Comparison of ENCODE assay signal across 1 cellular context in the genomic region with DNA sequence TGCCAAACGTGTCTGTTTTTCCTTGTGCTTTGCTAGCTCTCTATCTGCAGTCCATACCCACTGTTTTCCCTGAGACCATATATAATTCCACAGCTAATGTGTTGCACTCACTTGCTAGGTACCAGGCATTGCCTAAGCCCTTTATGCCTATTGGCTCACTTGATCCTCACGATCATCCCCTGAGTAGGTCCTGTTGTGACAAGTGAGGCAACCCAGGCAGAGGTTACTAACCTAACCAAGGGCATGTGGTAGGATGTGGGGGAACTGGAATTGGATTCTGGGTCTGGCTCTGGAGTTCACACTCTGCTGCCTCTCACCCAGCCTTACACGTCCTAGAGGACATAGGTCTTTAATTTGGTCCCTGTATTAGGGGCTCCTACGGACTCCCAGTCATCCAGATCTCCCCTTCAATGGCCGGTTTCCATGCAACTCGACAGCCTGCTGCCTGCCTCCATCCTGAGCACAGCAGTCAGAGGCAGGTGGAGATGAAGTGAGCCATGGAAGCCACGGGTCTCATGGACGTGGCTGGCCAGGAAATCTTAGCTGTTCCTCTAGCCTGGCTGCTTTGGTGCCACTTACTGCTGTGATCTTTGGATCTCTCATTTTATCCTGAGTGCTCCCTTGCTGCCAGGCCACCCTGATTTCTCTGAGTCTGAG.
TF ChIP-seq lines count a peak whose summit lies in the region.

No MANE protein-coding gene starts in this region.

TF ChIP-seq in IMR-90, 13 proteins besides CTCF, POLR2A, EP300 and RAD21:
- TF ChIP-seq MAZ (IDR thresholded peaks at IDR 0.05; ENCODE audit: borderline replicate concordance, low read depth, low read length) (no peak), BHLHE40 (IDR thresholded peaks at IDR 0.05; ENCODE audit: low read depth, low read length) (no peak), CHD1 (IDR thresholded peaks at IDR 0.05; ENCODE audit: low read depth, low read length) (no peak), FOS (IDR thresholded peaks at IDR 0.05; ENCODE audit: low read depth, low read length) (no peak), SMC3 (IDR thresholded peaks at IDR 0.05; ENCODE audit: low read depth, low read length) (no peak), ELK1 (IDR thresholded peaks at IDR 0.05; ENCODE audit: borderline replicate concordance, low read depth, low read length) (no peak), RCOR1 (IDR thresholded peaks at IDR 0.05; ENCODE audit: insufficient replicate concordance, low read length) (no peak), CEBPB (IDR thresholded peaks at IDR 0.05; ENCODE audit: low read depth, low read length) (no peak), RFX5 (IDR thresholded peaks at IDR 0.05; ENCODE audit: low read depth, low read length) (no peak), NFE2L2 (IDR thresholded peaks at IDR 0.05; ENCODE audit: low read depth, low read length) (no peak), MAFK (IDR thresholded peaks at IDR 0.05; ENCODE audit: low read depth, low read length) (no peak), MXI1 (IDR thresholded peaks at IDR 0.05; ENCODE audit: borderline replicate concordance, low read depth, low read length) (no peak)
- TF ChIP-seq, protein P1, sequence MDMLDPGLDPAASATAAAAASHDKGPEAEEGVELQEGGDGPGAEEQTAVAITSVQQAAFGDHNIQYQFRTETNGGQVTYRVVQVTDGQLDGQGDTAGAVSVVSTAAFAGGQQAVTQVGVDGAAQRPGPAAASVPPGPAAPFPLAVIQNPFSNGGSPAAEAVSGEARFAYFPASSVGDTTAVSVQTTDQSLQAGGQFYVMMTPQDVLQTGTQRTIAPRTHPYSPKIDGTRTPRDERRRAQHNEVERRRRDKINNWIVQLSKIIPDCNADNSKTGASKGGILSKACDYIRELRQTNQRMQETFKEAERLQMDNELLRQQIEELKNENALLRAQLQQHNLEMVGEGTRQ (IDR thresholded peaks at IDR 0.05; ENCODE audit: low read depth, low read length), result no peak
